1 cellular context compared by ENCODE assay signal in genomic region chr9:21996858-21997257, GRCh38.
TF ChIP-seq lines count a peak whose summit lies in the region.

No MANE protein-coding gene starts in this region.

TF ChIP-seq in GM23338, 12 proteins besides CTCF, POLR2A, EP300 and RAD21 (continued from another document):
- TF ChIP-seq ZNF462 (CRISPR knock-in tag; IDR thresholded peaks at IDR 0.05) (no peak), NANOG (IDR thresholded peaks at IDR 0.05; ENCODE audit: borderline replicate concordance) (no peak), STAT1 (IDR thresholded peaks at IDR 0.05; ENCODE audit: unreplicated experiment) (no peak), POLR2AphosphoS5 (IDR thresholded peaks at IDR 0.05; ENCODE audit: low read depth) (no peak), ETS1 (IDR thresholded peaks at IDR 0.05) (no peak), CREB1 (CRISPR knock-in tag; IDR thresholded peaks at IDR 0.05; ENCODE audit: low read depth) (no peak), ZNF114 (CRISPR knock-in tag; IDR thresholded peaks at IDR 0.05) (no peak)
